18 cellular contexts compared by ENCODE assay signal in genomic region chr3:160598865-160599264, GRCh38.
"Had no signal": no experiment of that assay in that cellular context is flagged by ENCODE, and none has a peak within 500 bp of the region (broad histone marks: within the 10 kb centered on the region; RNA-seq: fewer than 3 reads in every experiment).

No MANE protein-coding gene starts in this region.

- H3K27ac ChIP-seq: HL-60, RWPE1 had no signal

- DNase-seq: KBM-7, MV-4-11, NCI-H1048, NCI-H1105 treated with DMSO at 0.1 percent for 48 hours, NCI-H1436, NCI-H187, NCI-H2029 treated with DMSO at 0.1 percent for 48 hours, NCI-H2227 treated with DMSO at 0.1 percent for 48 hours, NCI-H446, NCI-H510A, NCI-H524 treated with DMSO at 0.1 percent for 48 hours, NCI-H69, NCI-H774, SHP77 had no signal

- FAIRE-seq: HTR-8/SVneo had no signal

- ATAC-seq: SK-N-SH treated with all-trans-retinoic acid at 6 μM for 48 hours had no signal
